ENCODE assay signal across 9 cellular contexts in the genomic region with DNA sequence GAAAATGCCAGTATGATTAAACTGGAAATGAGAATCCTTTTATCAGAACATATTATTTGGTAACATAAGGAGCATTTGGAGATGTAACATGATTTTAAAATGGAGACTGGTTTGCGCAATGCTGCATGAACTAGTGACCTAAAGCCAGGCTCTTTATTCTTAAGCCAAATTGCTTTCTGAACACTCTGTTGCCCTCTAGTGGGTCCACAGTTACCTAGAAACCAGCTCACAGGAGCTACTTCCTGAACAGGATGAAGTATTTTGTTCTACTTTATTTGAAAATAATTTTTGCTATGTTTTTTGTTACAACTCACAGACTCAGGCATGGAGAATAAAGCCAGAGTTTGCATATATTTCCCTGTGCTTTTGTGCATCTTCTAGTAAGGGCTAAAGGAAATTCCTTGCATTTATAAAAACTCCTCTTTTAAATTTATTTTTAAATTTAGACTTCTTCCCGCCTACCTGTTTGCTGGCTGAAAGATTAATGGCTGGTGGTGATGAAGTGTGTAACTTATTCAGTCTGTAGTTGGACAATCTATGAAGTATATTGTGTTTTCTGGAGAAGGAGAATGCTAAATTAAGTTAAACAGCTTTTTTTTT.
DNase-seq lines count a peak whose midpoint lies in the region; ATAC-seq and TF ChIP-seq lines count a peak whose summit lies in the region.
"Had no signal": no experiment of that assay in that cellular context is flagged by ENCODE, and none has a peak within 500 bp of the region (broad histone marks: within the 10 kb centered on the region; RNA-seq: fewer than 3 reads in every experiment).

No MANE protein-coding gene starts in this region.

- H3K4me1 ChIP-seq in prostate gland (replicated peaks): no peaks in the 10 kb centered on the region

- no peak overlapping the region for H3K27ac Mint-ChIP-seq in activated CD4-positive, alpha-beta T cell treated with anti-CD3 and anti-CD28 coated beads, Interleukin-2, amount 10 ng/mL, durations not matched to agents 7 days and 5 days
- H3K27ac Mint-ChIP-seq: CD8-positive, alpha-beta memory T cell had no signal

- H3K36me3 Mint-ChIP-seq in activated CD4-positive, alpha-beta T cell treated with anti-CD3 and anti-CD28 coated beads, Interleukin-2, amount 10 ng/mL, durations not matched to agents 7 days and 5 days (ENCODE audit: low read depth): no peaks in the 10 kb centered on the region
- H3K36me3 Mint-ChIP-seq: CD8-positive, alpha-beta memory T cell had no signal

- no peaks in the 10 kb centered on the region for H3K36me3 ChIP-seq in prostate gland

- TF ChIP-seq POLR2A in prostate gland (IDR thresholded peaks at IDR 0.05): no peak

- no peaks in the 10 kb centered on the region for H3K9me3 ChIP-seq in prostate gland

- H3K27me3 ChIP-seq in prostate gland (replicated peaks; ENCODE audit: insufficient read depth): no peaks in the 10 kb centered on the region

- intact Hi-C loops in prostate gland (cut with DNase I): loop anchor here (5.0 to 10.0 kb wide), 4 partner anchors 365 to 980 kb away; no protein-coding TSS in a partner anchor

- CTCF ChIA-PET in activated CD4-positive, alpha-beta T cell treated with anti-CD3 and anti-CD28 coated beads, Interleukin-2, amount 10 ng/mL, durations not matched to agents 7 days and 5 days (lab: Charles Lee): no interaction called here

- peak; percentile 44 to 72 (median 54) for TF ChIP-seq CTCF in prostate gland (IDR thresholded peaks at IDR 0.05)

- peaks cover 12% of the 10 kb centered on the region for H3K4me1 Mint-ChIP-seq in activated CD4-positive, alpha-beta T cell treated with anti-CD3 and anti-CD28 coated beads, Interleukin-2, amount 10 ng/mL, durations not matched to agents 7 days and 5 days

- H3K27me3 Mint-ChIP-seq in activated CD4-positive, alpha-beta T cell treated with anti-CD3 and anti-CD28 coated beads, Interleukin-2, amount 10 ng/mL, durations not matched to agents 7 days and 5 days: peaks cover 4% of the 10 kb centered on the region
- H3K27me3 Mint-ChIP-seq: CD8-positive, alpha-beta memory T cell had no signal

- peak; percentile 88 for ATAC-seq in HG02885 (IDR thresholded peaks at IDR 0.05; ENCODE audit: poor library complexity, unreplicated experiment)

- WGBS in prostate gland: 54% methylated on average over 2 of the region's 2 CpGs

- peak; percentile 79 for DNase-seq in SIG-M5 treated with dmso at 0.1 percent for 504 hours (lab: John Stamatoyannopoulos, UW; ENCODE audit: unreplicated experiment)
- DNase-seq in SIG-M5 (lab: John Stamatoyannopoulos, UW): no peak
- peak; percentile 5 for DNase-seq in NCI-H2196 treated with DMSO at 0.1 percent for 48 hours (lab: John Stamatoyannopoulos, UW; ENCODE audit: unreplicated experiment)
- DNase-seq in activated CD4-positive, alpha-beta T cell treated with anti-CD3 and anti-CD28 coated beads, Interleukin-2, amount 10 ng/mL, durations not matched to agents 7 days and 5 days: peak; percentile 45
- DNase-seq in glomerular endothelial cell (ENCODE audit: extremely low read depth, low read depth, low spot score): peak; percentile 90
- peak; percentile 53 for DNase-seq in prostate gland (ENCODE audit: low spot score)
- no peak for DNase-seq in activated CD8-positive, alpha-beta memory T cell treated with anti-CD3 and anti-CD28 coated beads, Interleukin-2, amount 50 U/mL, for 4 hours

- POLR2A ChIA-PET in activated CD4-positive, alpha-beta T cell treated with anti-CD3 and anti-CD28 coated beads, Interleukin-2, amount 10 ng/mL, durations not matched to agents 7 days and 5 days (lab: Charles Lee): no interaction called here

- no peak overlapping the region for H3K27ac ChIP-seq in prostate gland

- no peaks in the 10 kb centered on the region for H3K9me3 Mint-ChIP-seq in activated CD4-positive, alpha-beta T cell treated with anti-CD3 and anti-CD28 coated beads, Interleukin-2, amount 10 ng/mL, durations not matched to agents 7 days and 5 days
- H3K9me3 Mint-ChIP-seq: CD8-positive, alpha-beta memory T cell had no signal

- H3K4me3 ChIP-seq in prostate gland: no peak overlapping the region

- no peak overlapping the region for H3K4me3 Mint-ChIP-seq in activated CD4-positive, alpha-beta T cell treated with anti-CD3 and anti-CD28 coated beads, Interleukin-2, amount 10 ng/mL, durations not matched to agents 7 days and 5 days
- H3K4me3 Mint-ChIP-seq: CD8-positive, alpha-beta memory T cell had no signal

Comparison
In these comparisons a context has a peak if more than half of its experiments do, and no peak if none do; other contexts are left out.
1. DNase-seq: peak in SIG-M5 treated with dmso at 0.1 percent for 504 hours (single experiment), NCI-H2196 treated with DMSO at 0.1 percent for 48 hours (single experiment), activated CD4-positive, alpha-beta T cell treated with anti-CD3 and anti-CD28 coated beads, Interleukin-2, amount 10 ng/mL, durations not matched to agents 7 days and 5 days (single experiment), glomerular endothelial cell (single experiment) and prostate gland (single experiment); none in SIG-M5 (single experiment) and activated CD8-positive, alpha-beta memory T cell treated with anti-CD3 and anti-CD28 coated beads, Interleukin-2, amount 50 U/mL, for 4 hours (single experiment).